Comparison of ENCODE assay signal across 8 cellular contexts in genomic region chr7:155069992-155070827, GRCh38. TPM values are rescaled to one million over a fixed set of nuclear protein-coding genes. Genes with fewer than 3 reads are reported as not detected.
DNase-seq lines count a peak whose midpoint lies in the region; TF ChIP-seq lines count a peak whose summit lies in the region.

Gene HTR5A, plus strand, starts transcription at chr7:155070324. Its CDS starts 576 bp downstream, at chr7:155070900.

- no peaks in the 10 kb centered on the region for H3K36me3 ChIP-seq in GM06990 (ENCODE audit: control insufficient read depth, insufficient read depth, low read length)
- H3K36me3 ChIP-seq in kidney epithelial cell (ENCODE audit: control insufficient read depth, insufficient read depth, low read length), result no peaks in the 10 kb centered on the region

- no peaks in the 10 kb centered on the region; the same call in 1 of the 2 replicates for H3K27me3 ChIP-seq in GM06990 (replicated peaks; ENCODE audit: control insufficient read depth, insufficient read depth, low read length)
- peaks cover 12% of the 10 kb centered on the region for H3K27me3 ChIP-seq in kidney epithelial cell (ENCODE audit: control insufficient read depth, insufficient read depth, low read length)

- DNase-seq in GM06990 (ENCODE audit: extremely low read depth, insufficient read length), result peak; percentile 77
- DNase-seq in H4 (ENCODE audit: low spot score), result peak; percentile 77
- peak; percentile 65 for DNase-seq in LNCaP clone FGC (ENCODE audit: low read depth)
- peak; percentile 56 to 62 for DNase-seq in activated CD4-positive, alpha-beta T cell treated with anti-CD3 and anti-CD28 coated beads for 4 hours
- DNase-seq in cerebellar nuclear complex (lab: John Stamatoyannopoulos, UW), result peak; percentile 13 to 33
- peak; percentile 16 for DNase-seq in kidney epithelial cell (ENCODE audit: low read depth)
- DNase-seq in stimulated activated CD4-positive, alpha-beta T cell treated with anti-CD3 and anti-CD28 coated beads, Interleukin-2, amount 100 ng/mL, for 48 hours, result peak; percentile 79 to 82
- no peak for DNase-seq in SHP77 (lab: John Stamatoyannopoulos, UW)

- TF ChIP-seq CTCF in GM06990 (IDR thresholded peaks at IDR 0.05; ENCODE audit: insufficient read depth, low read length, poor library complexity, severe bottlenecking) (no peak), LNCaP clone FGC (IDR thresholded peaks at IDR 0.05; ENCODE audit: control insufficient read depth, extremely low read depth, insufficient read depth) (peak; percentile 21; the same call in 1 of the 2 replicates), kidney epithelial cell (IDR thresholded peaks at IDR 0.05; ENCODE audit: insufficient read depth, low read length, poor library complexity, severe bottlenecking) (no peak)

- H3K4me3 ChIP-seq in GM06990 (replicated peaks; ENCODE audit: low read depth, low read length), result no peak within 1 kb of the TSS
- H3K4me3 ChIP-seq in LNCaP clone FGC (ENCODE audit: low read depth, low read length), result peak within 1 kb of the TSS; percentile 28
- H3K4me3 ChIP-seq in kidney epithelial cell (ENCODE audit: low read depth, low read length), result no peak within 1 kb of the TSS

RNA-seq across cellular contexts. Expression of gene HTR5A, which starts in this region (rescaled TPM):
- not detected in 2 replicates for total RNA-seq in H4 (2014; rRNA removed; shearing (Covaris generic))
- not detected in 2 replicates for total RNA-seq in kidney epithelial cell

Comparison
In these comparisons a context has a peak if more than half of its experiments do, and no peak if none do; other contexts are left out.
1. Peak in DNase-seq in H4; RNA of the gene not detected or under 1 TPM.
2. Peak in DNase-seq in kidney epithelial cell; RNA of the gene not detected or under 1 TPM.
3. DNase-seq: peak in GM06990 (single experiment), LNCaP clone FGC (single experiment), activated CD4-positive, alpha-beta T cell treated with anti-CD3 and anti-CD28 coated beads for 4 hours (2 of 2), cerebellar nuclear complex (2 of 2) and stimulated activated CD4-positive, alpha-beta T cell treated with anti-CD3 and anti-CD28 coated beads, Interleukin-2, amount 100 ng/mL, for 48 hours (2 of 2); none in SHP77 (0 of 2).